In genomic region chr3:20842002-20842401, GRCh38 we compare ENCODE assay signal across 32 cellular contexts.
"Had no signal": no experiment of that assay in that cellular context is flagged by ENCODE, and none has a peak within 500 bp of the region (broad histone marks: within the 10 kb centered on the region; RNA-seq: fewer than 3 reads in every experiment).

No MANE protein-coding gene starts in this region.

- H3K9me3 Mint-ChIP-seq: mesothelial cell of epicardium, neural crest cell had no signal

- H3K27me3 Mint-ChIP-seq: naive thymus-derived CD4-positive, alpha-beta T cell; natural killer cell treated with Interleukin-12 subunit alpha and Interleukin-12 subunit beta and Interleukin-15 and Interleukin-18, amount 100 ng/mL, for 72 hours; progenitor cell of endocrine pancreas; stimulated activated naive CD8-positive, alpha-beta T cell treated with anti-CD3 and anti-CD28 coated beads, Interleukin-15, Interleukin-2, amounts not matched to agents 100 ng/mL and 50 ng/mL, for 24 hours had no signal

- H3K27me3 ChIP-seq: left lung, neutrophil, ovary, spleen, suprapubic skin, tibial artery, upper lobe of right lung had no signal

- FAIRE-seq: islet of Langerhans, kidney, urothelium cell line had no signal

- H3K27ac ChIP-seq: left lung, lower lobe of right lung, neutrophil, ovary, skin epidermis, spleen, suprapubic skin, thoracic aorta, tibial artery, upper lobe of right lung had no signal

- H3K36me3 ChIP-seq: left lung, lower lobe of right lung, neutrophil, ovary, spleen, suprapubic skin, thoracic aorta, tibial artery, upper lobe of right lung had no signal

- H3K36me3 Mint-ChIP-seq: mesothelial cell of epicardium; natural killer cell treated with Interleukin-12 subunit alpha and Interleukin-12 subunit beta and Interleukin-15 and Interleukin-18, amount 100 ng/mL, for 72 hours; stimulated activated effector memory CD8-positive, alpha-beta T cell treated with anti-CD3 and anti-CD28 coated beads, Interleukin-12 subunit alpha, Interleukin-12 subunit beta, amount 100 ng/mL, for 72 hours had no signal

- DNase-seq: hippocampal formation; kidney; left colon; left lung; lower lobe of right lung; mammary epithelial cell; mesenchymal stem cell; mucosa of descending colon; naive thymus-derived CD4-positive, alpha-beta T cell; occipital lobe; ovary; retina; right cardiac atrium; spleen; stimulated activated CD4-positive, alpha-beta T cell treated with anti-CD3 and anti-CD28 coated beads, Interleukin-4, amount 100 ng/mL, for 24 hours; stimulated activated naive CD4-positive, alpha-beta T cell; tibial artery; trophoblast cell; upper lobe of right lung had no signal

- ATAC-seq: left colon; left lung; lower lobe of right lung; mucosa of descending colon; naive thymus-derived CD4-positive, alpha-beta T cell; natural killer cell treated with Interleukin-12 subunit alpha and Interleukin-12 subunit beta and Interleukin-15 and Interleukin-18, amount 100 ng/mL, for 72 hours; right cardiac atrium; sciatic nerve; stimulated activated effector memory CD8-positive, alpha-beta T cell treated with anti-CD3 and anti-CD28 coated beads, Interleukin-12 subunit alpha, Interleukin-12 subunit beta, amount 100 ng/mL, for 72 hours; upper lobe of right lung had no signal

- H3K4me3 Mint-ChIP-seq: mesothelial cell of epicardium; naive thymus-derived CD4-positive, alpha-beta T cell; natural killer cell treated with Interleukin-12 subunit alpha and Interleukin-12 subunit beta and Interleukin-15 and Interleukin-18, amount 100 ng/mL, for 72 hours; neural crest cell; stimulated activated effector memory CD8-positive, alpha-beta T cell treated with anti-CD3 and anti-CD28 coated beads, Interleukin-12 subunit alpha, Interleukin-12 subunit beta, amount 100 ng/mL, for 72 hours; stimulated activated naive CD8-positive, alpha-beta T cell treated with anti-CD3 and anti-CD28 coated beads, Interleukin-15, Interleukin-2, amounts not matched to agents 100 ng/mL and 50 ng/mL, for 24 hours had no signal

- H3K9me3 ChIP-seq: lower lobe of right lung, neutrophil, ovary, suprapubic skin, thoracic aorta, tibial artery, upper lobe of right lung had no signal

- H3K27ac Mint-ChIP-seq: mesothelial cell of epicardium; naive thymus-derived CD4-positive, alpha-beta T cell; natural killer cell treated with Interleukin-12 subunit alpha and Interleukin-12 subunit beta and Interleukin-15 and Interleukin-18, amount 100 ng/mL, for 72 hours; progenitor cell of endocrine pancreas; stimulated activated effector memory CD8-positive, alpha-beta T cell treated with anti-CD3 and anti-CD28 coated beads, Interleukin-12 subunit alpha, Interleukin-12 subunit beta, amount 100 ng/mL, for 72 hours; stimulated activated naive CD8-positive, alpha-beta T cell treated with anti-CD3 and anti-CD28 coated beads, Interleukin-15, Interleukin-2, amounts not matched to agents 100 ng/mL and 50 ng/mL, for 24 hours had no signal

- H3K4me1 ChIP-seq: left lung, lower lobe of right lung, spleen, suprapubic skin, tibial artery, upper lobe of right lung had no signal

- H3K4me1 Mint-ChIP-seq: naive thymus-derived CD4-positive, alpha-beta T cell; neural crest cell; stimulated activated effector memory CD8-positive, alpha-beta T cell treated with anti-CD3 and anti-CD28 coated beads, Interleukin-12 subunit alpha, Interleukin-12 subunit beta, amount 100 ng/mL, for 72 hours had no signal

- H3K4me3 ChIP-seq: left lung, lower lobe of right lung, mucosa of descending colon, ovary, skin epidermis, spleen, suprapubic skin, thoracic aorta, tibial artery, upper lobe of right lung had no signal
